1 cellular context compared by ENCODE assay signal in genomic region chr20:36499723-36500501, GRCh38.
TF ChIP-seq lines count a peak whose summit lies in the region.

No MANE protein-coding gene starts in this region.

TF ChIP-seq in K562, 482 proteins besides CTCF, POLR2A, EP300 and RAD21:
- no peak for TF ChIP-seq ZBTB40 (IDR thresholded peaks at IDR 0.05)
- no peak for TF ChIP-seq ZBTB40 (CRISPR knock-in tag; IDR thresholded peaks at IDR 0.05)
- no peak for TF ChIP-seq MYNN (IDR thresholded peaks at IDR 0.05)
- TF ChIP-seq MYNN (CRISPR knock-in tag; IDR thresholded peaks at IDR 0.05): no peak
- TF ChIP-seq, protein P1, sequence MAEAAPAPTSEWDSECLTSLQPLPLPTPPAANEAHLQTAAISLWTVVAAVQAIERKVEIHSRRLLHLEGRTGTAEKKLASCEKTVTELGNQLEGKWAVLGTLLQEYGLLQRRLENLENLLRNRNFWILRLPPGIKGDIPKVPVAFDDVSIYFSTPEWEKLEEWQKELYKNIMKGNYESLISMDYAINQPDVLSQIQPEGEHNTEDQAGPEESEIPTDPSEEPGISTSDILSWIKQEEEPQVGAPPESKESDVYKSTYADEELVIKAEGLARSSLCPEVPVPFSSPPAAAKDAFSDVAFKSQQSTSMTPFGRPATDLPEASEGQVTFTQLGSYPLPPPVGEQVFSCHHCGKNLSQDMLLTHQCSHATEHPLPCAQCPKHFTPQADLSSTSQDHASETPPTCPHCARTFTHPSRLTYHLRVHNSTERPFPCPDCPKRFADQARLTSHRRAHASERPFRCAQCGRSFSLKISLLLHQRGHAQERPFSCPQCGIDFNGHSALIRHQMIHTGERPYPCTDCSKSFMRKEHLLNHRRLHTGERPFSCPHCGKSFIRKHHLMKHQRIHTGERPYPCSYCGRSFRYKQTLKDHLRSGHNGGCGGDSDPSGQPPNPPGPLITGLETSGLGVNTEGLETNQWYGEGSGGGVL (CRISPR knock-in tag; IDR thresholded peaks at IDR 0.05): no peak
- TF ChIP-seq, protein P2, sequence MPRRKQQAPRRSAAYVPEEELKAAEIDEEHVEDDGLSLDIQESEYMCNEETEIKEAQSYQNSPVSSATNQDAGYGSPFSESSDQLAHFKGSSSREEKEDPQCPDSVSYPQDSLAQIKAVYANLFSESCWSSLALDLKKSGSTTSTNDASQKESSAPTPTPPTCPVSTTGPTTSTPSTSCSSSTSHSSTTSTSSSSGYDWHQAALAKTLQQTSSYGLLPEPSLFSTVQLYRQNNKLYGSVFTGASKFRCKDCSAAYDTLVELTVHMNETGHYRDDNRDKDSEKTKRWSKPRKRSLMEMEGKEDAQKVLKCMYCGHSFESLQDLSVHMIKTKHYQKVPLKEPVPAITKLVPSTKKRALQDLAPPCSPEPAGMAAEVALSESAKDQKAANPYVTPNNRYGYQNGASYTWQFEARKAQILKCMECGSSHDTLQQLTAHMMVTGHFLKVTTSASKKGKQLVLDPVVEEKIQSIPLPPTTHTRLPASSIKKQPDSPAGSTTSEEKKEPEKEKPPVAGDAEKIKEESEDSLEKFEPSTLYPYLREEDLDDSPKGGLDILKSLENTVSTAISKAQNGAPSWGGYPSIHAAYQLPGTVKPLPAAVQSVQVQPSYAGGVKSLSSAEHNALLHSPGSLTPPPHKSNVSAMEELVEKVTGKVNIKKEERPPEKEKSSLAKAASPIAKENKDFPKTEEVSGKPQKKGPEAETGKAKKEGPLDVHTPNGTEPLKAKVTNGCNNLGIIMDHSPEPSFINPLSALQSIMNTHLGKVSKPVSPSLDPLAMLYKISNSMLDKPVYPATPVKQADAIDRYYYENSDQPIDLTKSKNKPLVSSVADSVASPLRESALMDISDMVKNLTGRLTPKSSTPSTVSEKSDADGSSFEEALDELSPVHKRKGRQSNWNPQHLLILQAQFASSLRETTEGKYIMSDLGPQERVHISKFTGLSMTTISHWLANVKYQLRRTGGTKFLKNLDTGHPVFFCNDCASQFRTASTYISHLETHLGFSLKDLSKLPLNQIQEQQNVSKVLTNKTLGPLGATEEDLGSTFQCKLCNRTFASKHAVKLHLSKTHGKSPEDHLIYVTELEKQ (CRISPR knock-in tag; IDR thresholded peaks at IDR 0.05): no peak
- TF ChIP-seq, protein P3, sequence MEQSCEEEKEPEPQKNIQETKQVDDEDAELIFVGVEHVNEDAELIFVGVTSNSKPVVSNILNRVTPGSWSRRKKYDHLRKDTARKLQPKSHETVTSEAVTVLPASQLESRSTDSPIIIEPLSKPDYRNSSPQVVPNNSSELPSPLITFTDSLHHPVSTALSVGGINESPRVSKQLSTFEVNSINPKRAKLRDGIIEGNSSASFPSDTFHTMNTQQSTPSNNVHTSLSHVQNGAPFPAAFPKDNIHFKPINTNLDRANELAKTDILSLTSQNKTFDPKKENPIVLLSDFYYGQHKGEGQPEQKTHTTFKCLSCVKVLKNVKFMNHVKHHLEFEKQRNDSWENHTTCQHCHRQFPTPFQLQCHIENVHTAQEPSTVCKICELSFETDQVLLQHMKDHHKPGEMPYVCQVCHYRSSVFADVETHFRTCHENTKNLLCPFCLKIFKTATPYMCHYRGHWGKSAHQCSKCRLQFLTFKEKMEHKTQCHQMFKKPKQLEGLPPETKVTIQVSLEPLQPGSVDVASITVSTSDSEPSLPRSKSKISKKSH (CRISPR knock-in tag; IDR thresholded peaks at IDR 0.05): no peak
- TF ChIP-seq ARNT (IDR thresholded peaks at IDR 0.05): no peak
- TF ChIP-seq POLR2AphosphoS2 (IDR thresholded peaks at IDR 0.05; ENCODE audit: low read length): no peak
- TF ChIP-seq ARID3A (IDR thresholded peaks at IDR 0.05; ENCODE audit: borderline replicate concordance, low read depth, low read length): no peak
- no peak for TF ChIP-seq TBL1XR1 (IDR thresholded peaks at IDR 0.05; ENCODE audit: low read length in 2 of 2)
- TF ChIP-seq KHSRP (IDR thresholded peaks at IDR 0.05): no peak
- no peak for TF ChIP-seq NFE2L1 (tag; IDR thresholded peaks at IDR 0.05; ENCODE audit: borderline replicate concordance, low read depth)
